Comparison of ENCODE assay signal across 34 cellular contexts in the genomic region with DNA sequence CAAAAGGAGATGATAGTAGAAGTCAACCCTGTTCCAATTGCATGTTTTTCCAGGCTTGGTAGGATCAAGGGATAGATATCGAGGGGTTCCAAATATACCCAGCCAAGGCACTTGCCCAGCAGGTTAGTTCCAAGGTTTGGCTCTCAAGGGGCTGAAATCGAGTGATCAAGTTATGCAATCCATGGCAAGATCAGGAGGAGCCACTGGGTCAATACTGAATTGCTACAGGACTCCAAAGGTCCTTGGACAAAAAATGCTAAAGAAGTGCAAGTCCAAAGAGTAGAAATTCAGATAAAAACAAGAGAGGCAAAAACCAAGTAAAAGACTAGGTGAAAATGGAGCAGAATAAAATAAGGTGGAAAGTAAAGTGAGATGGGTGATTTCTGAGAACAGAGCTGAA.
"Had no signal": no experiment of that assay in that cellular context is flagged by ENCODE, and none has a peak within 500 bp of the region (broad histone marks: within the 10 kb centered on the region; RNA-seq: fewer than 3 reads in every experiment).

No MANE protein-coding gene starts in this region.

- H3K36me3 ChIP-seq: adrenal gland, ascending aorta, brain microvascular endothelial cell, breast epithelium, cardiac muscle cell had no signal

- ATAC-seq: activated naive CD4-positive, alpha-beta T cell treated with anti-CD3 and anti-CD28 coated beads, Interleukin-2, amount 50 U/mL, for 72 hours; activated naive CD8-positive, alpha-beta T cell treated with anti-CD3 and anti-CD28 coated beads, Interleukin-2, amount 50 U/mL, for 24 hours; activated T-cell treated with anti-CD3 and anti-CD28 coated beads, Interleukin-2, amount 50 U/mL, for 4 hours; activated T-cell treated with anti-CD3 and anti-CD28 coated beads, Interleukin-2, amount 50 U/mL, for 72 hours; activated T-helper 17 cell treated with anti-CD3 and anti-CD28 coated beads, Interleukin-2, amount 50 U/mL, for 72 hours; body of pancreas had no signal

- H3K9me3 ChIP-seq: ascending aorta, body of pancreas, breast epithelium had no signal

- H3K4me1 ChIP-seq: adrenal gland, ascending aorta, body of pancreas, breast epithelium had no signal

- H3K27ac ChIP-seq: adrenal gland, ascending aorta, body of pancreas, brain microvascular endothelial cell, breast epithelium, cardiac muscle cell had no signal

- FAIRE-seq: astrocyte, bronchial epithelial cell had no signal

- H3K27me3 ChIP-seq: adrenal gland, ascending aorta, body of pancreas, brain microvascular endothelial cell, breast epithelium, cardiac muscle cell had no signal

- DNase-seq: activated effector memory CD4-positive, alpha-beta T cell treated with anti-CD3 and anti-CD28 coated beads, Interleukin-2, amount 50 U/mL, for 16 hours; activated effector memory CD4-positive, alpha-beta T cell treated with Interleukin-2 at 50 U/mL for 16 hours; activated gamma-delta T cell; activated gamma-delta T cell treated with Interleukin-2 at 50 U/mL for 16 hours; activated naive CD4-positive, alpha-beta T cell; activated naive CD4-positive, alpha-beta T cell treated with anti-CD3 and anti-CD28 coated beads for 36 hours; activated naive CD4-positive, alpha-beta T cell treated with anti-CD3 and anti-CD28 coated beads, Interleukin-2, amount 10 ng/mL, durations not matched to agents 7 days and 5 days; activated naive CD4-positive, alpha-beta T cell treated with anti-CD3 and anti-CD28 coated beads, Interleukin-2, amount 50 U/mL, for 16 hours; activated naive CD4-positive, alpha-beta T cell treated with Interleukin-2 at 50 U/mL for 16 hours; activated naive CD8-positive, alpha-beta T cell treated with anti-CD3 and anti-CD28 coated beads for 36 hours; activated naive CD8-positive, alpha-beta T cell treated with anti-CD3 and anti-CD28 coated beads, Interleukin-2, amount 10 ng/mL, durations not matched to agents 7 days and 5 days; activated naive CD8-positive, alpha-beta T cell treated with anti-CD3 and anti-CD28 coated beads, Interleukin-2, amount 50 U/mL, for 24 hours; activated T-cell treated with anti-CD3 and anti-CD28 coated beads, Interleukin-2, amount 50 U/mL, for 1 hour; activated T-cell treated with anti-CD3 and anti-CD28 coated beads, Interleukin-2, amount 50 U/mL, for 24 hours; activated T-cell treated with anti-CD3 and anti-CD28 coated beads, Interleukin-2, amount 50 U/mL, for 4 hours; activated T-cell treated with anti-CD3 and anti-CD28 coated beads, Interleukin-2, amount 50 U/mL, for 48 hours; activated T-cell treated with anti-CD3 and anti-CD28 coated beads, Interleukin-2, amount 50 U/mL, for 72 hours; adrenal gland; amniotic stem cell; amygdala; anterior cingulate cortex; aorta; body of pancreas; brain microvascular endothelial cell; caudate nucleus; central memory CD4-positive, alpha-beta T cell; cerebellar nuclear complex had no signal

- H3K4me3 ChIP-seq: adrenal gland, ascending aorta, body of pancreas, breast epithelium, cardiac muscle cell had no signal
